Comparison of ENCODE assay signal across 1 cellular context in the genomic region with DNA sequence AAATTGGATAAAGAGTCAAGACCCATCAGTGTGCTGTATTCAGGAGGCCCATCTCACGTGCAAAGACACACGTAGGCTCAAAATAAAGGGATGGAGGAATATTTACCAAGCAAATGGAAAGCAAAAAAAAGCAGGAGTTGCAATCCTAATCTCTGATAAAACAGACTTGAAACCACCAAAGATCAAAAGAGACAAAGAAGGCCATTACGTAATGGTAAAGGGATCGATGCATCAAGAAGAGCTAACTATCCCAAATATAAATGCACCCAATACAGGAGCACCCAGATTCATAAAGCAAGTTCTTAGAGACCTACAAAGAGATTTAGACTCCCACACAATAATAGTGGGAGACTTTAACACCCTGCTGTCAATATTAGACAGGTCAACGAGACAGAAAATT.
A peak's percentile ranks its signal among the peaks of the same experiment; 100 is the strongest.
TF ChIP-seq lines count a peak whose summit lies in the region.
"Not testable (repeated sequence)": the region's sequence is repeated elsewhere in the genome, so short reads cannot be mapped to it uniquely, and the experiment has no call there.

No MANE protein-coding gene starts in this region.

TF ChIP-seq in HepG2, 621 proteins besides CTCF, POLR2A, EP300 and RAD21:
- TF ChIP-seq ONECUT2 (CRISPR knock-in tag; IDR thresholded peaks at IDR 0.05) (peak; percentile 60), SOX13 (CRISPR knock-in tag; conservative IDR thresholded peaks at IDR 0.05 in 1 of 2, IDR thresholded peaks at IDR 0.05 in 1 of 2) (peak in 1 of 2 experiments; percentile 25; a peak in 1 of 4 replicates), ATF7 (IDR thresholded peaks at IDR 0.05) (peak; percentile 58)
- TF ChIP-seq SOX13 (IDR thresholded peaks at IDR 0.05); ATF7 (CRISPR knock-in tag; IDR thresholded peaks at IDR 0.05): not testable (repeated sequence)
